In the genomic region with DNA sequence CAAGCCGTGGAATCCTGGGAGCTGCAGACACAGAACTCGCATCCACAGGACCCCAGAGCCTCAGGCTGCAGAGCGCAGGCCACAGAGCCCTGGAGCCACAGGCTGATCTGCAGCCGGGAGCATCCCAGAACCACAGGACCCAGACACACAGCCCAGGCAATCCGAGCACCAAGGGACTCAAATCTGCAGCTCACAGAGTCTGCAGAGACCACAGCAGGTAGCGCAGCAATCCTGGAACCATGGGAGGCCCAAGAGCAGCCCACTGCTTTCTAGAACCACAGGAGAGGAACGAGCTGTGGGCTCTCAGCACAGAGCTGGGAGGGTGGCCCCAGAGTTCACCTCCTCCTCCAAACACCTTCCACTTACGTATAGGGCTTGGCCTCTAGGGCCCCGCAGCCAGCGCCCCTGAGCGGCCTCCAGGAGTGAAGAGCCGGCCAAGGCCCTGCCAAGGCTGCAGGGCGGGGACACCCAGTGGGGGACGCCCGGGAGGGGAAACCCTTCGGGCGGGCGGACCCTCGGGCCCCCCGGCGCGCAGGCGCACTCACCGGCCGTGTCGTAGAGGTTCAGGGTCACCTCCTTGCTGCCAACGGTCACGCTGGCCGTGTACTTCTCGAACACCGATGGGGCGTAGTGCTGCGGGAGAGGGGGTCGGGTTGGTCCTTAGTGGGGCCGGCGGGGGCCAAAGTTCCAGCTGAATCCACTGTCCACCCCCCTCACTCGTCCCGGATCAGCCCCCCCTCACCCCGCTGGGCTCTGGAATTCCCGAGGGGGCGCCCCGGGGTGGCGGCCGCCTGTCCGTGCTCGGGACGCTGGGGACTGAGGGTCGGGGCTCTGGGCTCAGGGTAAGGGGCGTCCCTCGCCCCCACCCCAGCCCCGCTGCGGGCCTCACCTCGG, we compare ENCODE assay signal across 8 cellular contexts. TPM values are rescaled to one million over a fixed set of nuclear protein-coding genes. Genes with fewer than 3 reads are reported as not detected.
A peak's percentile ranks its signal among the peaks of the same experiment; 100 is the strongest.
DNase-seq lines count a peak whose midpoint lies in the region; ATAC-seq and TF ChIP-seq lines count a peak whose summit lies in the region.

No MANE protein-coding gene starts in this region.

- no peaks in the 10 kb centered on the region for H3K9me3 ChIP-seq in spleen

- no peaks in the 10 kb centered on the region for H4K20me1 ChIP-seq in KMS-11 (ENCODE audit: insufficient read depth)

- peak overlapping the region; percentile 76; the same call in 1 of the 2 replicates for H3K4me2 ChIP-seq in KMS-11

- TF ChIP-seq CTCF in C4-2B (conservative IDR thresholded peaks at IDR 0.05) (no peak), KMS-11 (conservative IDR thresholded peaks at IDR 0.05; ENCODE audit: low read depth, low read length) (no peak), spleen (IDR thresholded peaks at IDR 0.05 in 8 of 11, conservative IDR thresholded peaks at IDR 0.05 in 3 of 11) (peak in 1 of 11 experiments; percentile 34)

- H3K4me1 ChIP-seq in KMS-11 (ENCODE audit: low read depth, poor library complexity, severe bottlenecking) (peaks cover 10% of the 10 kb centered on the region), spleen (peaks cover 74 to 100% (median 99%) of the 10 kb centered on the region in 6 donors)

- H3K9ac ChIP-seq in KMS-11 = peak overlapping the region; percentile 63; the same call in 1 of the 2 replicates

- WGBS in spleen, 5 donors = 5 to 21% (median 10%) methylated on average over 26 to 53 of the region's 53 CpGs

- H3K36me3 ChIP-seq in KMS-11 (ENCODE audit: insufficient read depth) (no peaks in the 10 kb centered on the region), spleen (peaks cover 0 to 36% (median 16%) of the 10 kb centered on the region in 6 donors)

- intact Hi-C loops in left ventricle myocardium superior (cut with micrococcal nuclease) = loop anchor here (10.0 kb wide), 1 partner anchor 92 kb away; a partner anchor contains a TSS
- intact Hi-C loops in spleen (cut with DNase I; ENCODE audit: low total_unique reads) = loop anchor here (5.0 kb wide), 1 partner anchor 96 kb away; no protein-coding TSS in a partner anchor

- H2AFZ ChIP-seq in KMS-11 (ENCODE audit: low read depth) = peak overlapping the region; percentile 66; the same call in 1 of the 2 replicates

- no peak for TF ChIP-seq POLR2A in spleen (IDR thresholded peaks at IDR 0.05)

- DNase-seq in activated effector memory CD4-positive, alpha-beta T cell treated with anti-CD3 and anti-CD28 coated beads, Interleukin-2, amount 50 U/mL, for 16 hours = peak; percentile 86
- DNase-seq in left ventricle myocardium superior = peak; percentile 80
- DNase-seq in spleen = peak; percentile 93
- no peak for DNase-seq in left lobe of liver (ENCODE audit: low spot score)
- DNase-seq in NCI-H2196 (lab: John Stamatoyannopoulos, UW; ENCODE audit: unreplicated experiment) = no peak

- no peaks in the 10 kb centered on the region for H3K27me3 ChIP-seq in KMS-11 (ENCODE audit: insufficient read depth, low read depth)
- H3K27me3 ChIP-seq in spleen (replicated peaks in 1 of 7) = no peaks in the 10 kb centered on the region

- H3K27ac ChIP-seq in C4-2B = peak overlapping the region; percentile 98
- no peak overlapping the region for H3K27ac ChIP-seq in KMS-11
- H3K27ac ChIP-seq in spleen = peak overlapping the region; percentile 93 to 100 (median 100)

- H3K79me2 ChIP-seq in KMS-11 (ENCODE audit: insufficient read depth, low read depth) = no peaks in the 10 kb centered on the region; the same call in 1 of the 2 replicates

- ATAC-seq in left ventricle myocardium superior = peak; percentile 11
- no peak for ATAC-seq in left lobe of liver
- ATAC-seq in GM21526 (IDR thresholded peaks at IDR 0.05; ENCODE audit: low FRiP score, unreplicated experiment) = no peak

- H3K4me3 ChIP-seq in KMS-11 (IDR thresholded peaks at IDR 0.05; ENCODE audit: insufficient read depth, low read depth, low read length) (no peak overlapping the region), spleen (peak overlapping the region; percentile 51 to 80 (median 67))

RNA-seq across cellular contexts. Expression of a gene that starts 0.6 kb away (rescaled TPM):
- 48.3 TPM for total RNA-seq in left ventricle myocardium superior
- total RNA-seq in spleen = 10 to 100 TPM; 45.2 to 71.7 (median 54.6) TPM
- polyA plus RNA-seq in spleen = 10 to 100 TPM; 18.4 to 29.4 (median 20.3) TPM
- total RNA-seq in left lobe of liver = 7.9 TPM

RNA-seq across cellular contexts. Expression of a gene that starts 11.0 kb away (rescaled TPM):
- total RNA-seq in left ventricle myocardium superior (9.0 TPM), spleen (10 to 100 TPM; 19.9 to 37.7 (median 31.8) TPM), left lobe of liver (12.8 TPM)
- polyA plus RNA-seq in spleen = 10 to 100 TPM in 1 of 3 donors, 1 to 10 TPM in 2; 3.3 to 11.9 (median 5.3) TPM

Comparison
In these comparisons a context has a peak if more than half of its experiments do, and no peak if none do; other contexts are left out.
1. DNase-seq: peak in activated effector memory CD4-positive, alpha-beta T cell treated with anti-CD3 and anti-CD28 coated beads, Interleukin-2, amount 50 U/mL, for 16 hours (single experiment), left ventricle myocardium superior (single experiment) and spleen (single experiment); none in left lobe of liver (single experiment) and NCI-H2196 (single experiment).